Comparison of ENCODE assay signal across 23 cellular contexts in the genomic region with DNA sequence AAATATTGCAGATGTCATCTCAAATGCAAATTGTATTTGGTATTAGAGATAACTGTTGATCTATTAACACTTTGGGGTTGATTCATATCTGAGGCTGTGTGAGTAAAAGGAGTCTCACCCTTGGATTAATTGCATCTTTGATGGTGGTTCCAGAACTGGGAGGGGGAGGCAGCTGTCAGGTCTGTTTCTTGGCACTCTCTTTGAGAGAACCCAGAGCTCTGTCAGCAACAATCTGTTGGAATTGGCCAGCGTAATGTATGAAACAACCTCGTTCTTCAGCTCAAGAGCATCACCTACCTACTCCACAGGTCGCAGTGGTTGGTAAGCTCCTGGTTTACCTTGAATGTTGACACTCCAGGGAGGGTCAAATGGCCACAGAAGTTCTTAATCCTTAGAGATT.
"Had no signal": no experiment of that assay in that cellular context is flagged by ENCODE, and none has a peak within 500 bp of the region (broad histone marks: within the 10 kb centered on the region; RNA-seq: fewer than 3 reads in every experiment).

No MANE protein-coding gene starts in this region.

- DNase-seq: activated CD4-positive, alpha-beta T cell treated with anti-CD3 and anti-CD28 coated beads for 4 hours; activated CD4-positive, alpha-beta T cell treated with anti-CD3 and anti-CD28 coated beads, Interleukin-2, amount 50 U/mL, for 4 hours; activated CD4-positive, CD25-positive, alpha-beta regulatory T cell; activated effector memory CD4-positive, alpha-beta T cell treated with Interleukin-2 at 50 U/mL for 16 hours; activated naive CD4-positive, alpha-beta T cell treated with Interleukin-2 at 50 U/mL for 16 hours; aorta; body of pancreas; cortex of kidney; effector memory CD8-positive, alpha-beta T cell; erythroblast; gastrocnemius medialis; glutamatergic neuron; mesendoderm; posterior cingulate gyrus; right cardiac atrium; stimulated activated CD4-positive, alpha-beta T cell treated with anti-CD3 and anti-CD28 coated beads, Interleukin-15, amount 100 ng/mL, for 24 hours; stimulated activated CD4-positive, alpha-beta T cell treated with anti-CD3 and anti-CD28 coated beads, Interleukin-2, amount 100 ng/mL, for 24 hours; stimulated activated naive B cell treated with anti-CD40 and anti-IgM and Interleukin-4, amounts not matched to agents 10 μg/mL and 1 μg/mL and 100 μg/mL, for 72 hours; stomach; thyroid gland; upper lobe of right lung had no signal

- ATAC-seq: body of pancreas; effector memory CD8-positive, alpha-beta T cell; gastrocnemius medialis; left lung; natural killer cell treated with Interleukin-12 subunit alpha and Interleukin-12 subunit beta and Interleukin-15 and Interleukin-18, amount 100 ng/mL, for 72 hours; right cardiac atrium; stimulated activated naive B cell treated with anti-CD40 and anti-IgM and Interleukin-4, amounts not matched to agents 10 μg/mL and 1 μg/mL and 100 μg/mL, for 72 hours; upper lobe of right lung had no signal
